In the genomic region with DNA sequence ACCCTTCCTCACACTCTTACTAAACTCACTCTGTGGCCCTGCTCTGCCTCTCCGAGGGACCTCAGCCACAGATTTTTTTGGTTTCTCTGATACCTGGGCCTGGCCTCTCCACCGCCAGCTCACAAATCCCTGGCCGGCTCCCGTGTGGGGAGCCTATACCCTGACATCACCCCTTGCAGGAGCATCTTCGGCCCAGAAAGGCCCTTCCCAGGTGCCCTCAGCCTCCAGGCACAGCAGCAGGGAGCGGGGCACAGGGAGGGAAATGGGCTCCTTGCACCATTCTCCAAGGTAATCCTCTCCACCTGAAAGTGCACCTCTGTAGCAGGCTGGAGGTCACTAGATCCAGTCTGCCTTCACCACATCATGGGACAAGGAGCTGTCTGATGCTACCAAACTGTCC, we compare ENCODE assay signal across 13 cellular contexts. TPM values are rescaled to one million over a fixed set of nuclear protein-coding genes. Genes with fewer than 3 reads are reported as not detected.
DNase-seq lines count a peak whose midpoint lies in the region; ATAC-seq, FAIRE-seq and TF ChIP-seq lines count a peak whose summit lies in the region.
"Had no signal": no experiment of that assay in that cellular context is flagged by ENCODE, and none has a peak within 500 bp of the region (broad histone marks: within the 10 kb centered on the region; RNA-seq: fewer than 3 reads in every experiment).

No MANE protein-coding gene starts in this region.

- H3K4me3 Mint-ChIP-seq in activated CD8-positive, alpha-beta memory T cell treated with anti-CD3 and anti-CD28 coated beads, Interleukin-2, amount 10 ng/mL, durations not matched to agents 7 days and 5 days, result no peak overlapping the region
- H3K4me3 Mint-ChIP-seq: CD4-positive, CD25-positive, alpha-beta regulatory T cell had no signal

- H3K27ac ChIP-seq in kidney (ENCODE audit: low read depth in 2 of 2, low read length in 2 of 2), result no peak overlapping the region
- H3K27ac ChIP-seq in vagina, result no peak overlapping the region
- H3K27ac ChIP-seq in left lung, result no peak overlapping the region
- H3K27ac ChIP-seq: BLaER1 treated with 17β-estradiol and CSF1 and Interleukin-3, amounts not matched to agents 10 nM and 100 nM; HL-60 had no signal

- H3K36me3 ChIP-seq in kidney (ENCODE audit: control insufficient read depth in 1 of 2, insufficient read depth in 2 of 2, low read length in 2 of 2) (no peaks in the 10 kb centered on the region), vagina (no peaks in the 10 kb centered on the region), left lung (no peaks in the 10 kb centered on the region)
- H3K36me3 ChIP-seq: BLaER1 treated with 17β-estradiol and CSF1 and Interleukin-3, amounts not matched to agents 10 nM and 100 nM had no signal

- no peak overlapping the region for H3K27ac Mint-ChIP-seq in activated CD8-positive, alpha-beta memory T cell treated with anti-CD3 and anti-CD28 coated beads, Interleukin-2, amount 10 ng/mL, durations not matched to agents 7 days and 5 days

- peak; percentile 5 for DNase-seq in activated CD8-positive, alpha-beta memory T cell treated with anti-CD3 and anti-CD28 coated beads, Interleukin-2, amount 10 ng/mL, durations not matched to agents 7 days and 5 days
- no peak for DNase-seq in activated CD8-positive, alpha-beta memory T cell treated with anti-CD3 and anti-CD28 coated beads for 24 hours
- DNase-seq in kidney (peak; percentile 34), posterior vena cava (ENCODE audit: low spot score) (peak; percentile 45), vagina (ENCODE audit: extremely low spot score in 2 of 2) (peak; percentile 14 to 60), left lung (no peak), DMS 273 treated with DMSO at 0.1 percent for 48 hours (lab: John Stamatoyannopoulos, UW) (no peak)
- DNase-seq: 8988T; AML-193; CD4-positive, CD25-positive, alpha-beta regulatory T cell had no signal

- no peak for ATAC-seq in activated CD8-positive, alpha-beta memory T cell treated with anti-CD3 and anti-CD28 coated beads, Interleukin-2, amount 10 ng/mL, durations not matched to agents 7 days and 5 days
- no peak for ATAC-seq in left lung
- ATAC-seq: HCT116 had no signal

- H3K9me3 ChIP-seq in kidney (ENCODE audit: control insufficient read depth in 1 of 2, low read length in 2 of 2) (no peaks in the 10 kb centered on the region), vagina (no peaks in the 10 kb centered on the region), left lung (peaks cover 0 to 6% of the 10 kb centered on the region in 2 donors)

- no peak for FAIRE-seq in kidney (lab: Jason Lieb, UNC)

- H3K36me3 Mint-ChIP-seq in activated CD8-positive, alpha-beta memory T cell treated with anti-CD3 and anti-CD28 coated beads, Interleukin-2, amount 10 ng/mL, durations not matched to agents 7 days and 5 days, result no peaks in the 10 kb centered on the region
- H3K36me3 Mint-ChIP-seq: CD4-positive, CD25-positive, alpha-beta regulatory T cell had no signal

- H3K4me1 ChIP-seq in kidney (ENCODE audit: control insufficient read depth in 1 of 2, insufficient read depth in 1 of 2, low read depth in 1 of 2, low read length in 2 of 2) (no peaks in the 10 kb centered on the region), vagina (no peaks in the 10 kb centered on the region), left lung (no peaks in the 10 kb centered on the region)

- H3K4me3 ChIP-seq in kidney (ENCODE audit: low read length in 2 of 2) (no peak overlapping the region), vagina (no peak overlapping the region), left lung (no peak overlapping the region)
- H3K4me3 ChIP-seq: BLaER1 treated with 17β-estradiol and CSF1 and Interleukin-3, amounts not matched to agents 10 nM and 100 nM had no signal

- TF ChIP-seq CTCF in kidney (IDR thresholded peaks at IDR 0.05; ENCODE audit: borderline replicate concordance, extremely low read depth, insufficient read depth), result no peak
- no peak for TF ChIP-seq CTCF in vagina (IDR thresholded peaks at IDR 0.05)
- TF ChIP-seq CTCF in left lung (IDR thresholded peaks at IDR 0.05), result no peak

- TF ChIP-seq POLR2A in vagina (IDR thresholded peaks at IDR 0.05), result no peak

- intact Hi-C loops in kidney (cut with DNase I), result no loop called here
- intact Hi-C loops in posterior vena cava (cut with DNase I), result no loop called here
- intact Hi-C loops in vagina (cut with DNase I), result no loop called here
- intact Hi-C loops in left lung (cut with DNase I), result no loop called here

- H3K9me3 Mint-ChIP-seq in activated CD8-positive, alpha-beta memory T cell treated with anti-CD3 and anti-CD28 coated beads, Interleukin-2, amount 10 ng/mL, durations not matched to agents 7 days and 5 days (ENCODE audit: low read depth), result peaks cover 5% of the 10 kb centered on the region

- CTCF ChIA-PET in activated CD8-positive, alpha-beta memory T cell treated with anti-CD3 and anti-CD28 coated beads, Interleukin-2, amount 10 ng/mL, durations not matched to agents 7 days and 5 days (lab: Charles Lee), result no interaction called here

- peaks cover 2% of the 10 kb centered on the region for H3K4me1 Mint-ChIP-seq in activated CD8-positive, alpha-beta memory T cell treated with anti-CD3 and anti-CD28 coated beads, Interleukin-2, amount 10 ng/mL, durations not matched to agents 7 days and 5 days

- peaks cover 39% of the 10 kb centered on the region for H3K27me3 Mint-ChIP-seq in activated CD8-positive, alpha-beta memory T cell treated with anti-CD3 and anti-CD28 coated beads, Interleukin-2, amount 10 ng/mL, durations not matched to agents 7 days and 5 days

- H3K27me3 ChIP-seq in vagina (no peaks in the 10 kb centered on the region), left lung (no peaks in the 10 kb centered on the region)
- H3K27me3 ChIP-seq: BLaER1 treated with 17β-estradiol and CSF1 and Interleukin-3, amounts not matched to agents 10 nM and 100 nM had no signal

- no peak overlapping the region for H3K9ac ChIP-seq in kidney (ENCODE audit: low read length in 2 of 2)
- H3K9ac ChIP-seq: BLaER1 treated with 17β-estradiol and CSF1 and Interleukin-3, amounts not matched to agents 10 nM and 100 nM had no signal

RNA-seq across cellular contexts. Expression of a gene that starts 43.2 kb away (rescaled TPM):
- under 1 TPM; 0.18 to 0.35 TPM for total RNA-seq in activated CD8-positive, alpha-beta memory T cell treated with anti-CD3 and anti-CD28 coated beads, Interleukin-2, amount 10 ng/mL, durations not matched to agents 7 days and 5 days
- 14.8 TPM for total RNA-seq in kidney
- polyA plus RNA-seq in kidney (ENCODE audit: insufficient read depth, low read depth, low replicate concordance), result 4.3 TPM
- 1 to 10 TPM; 3.5 to 6.8 TPM for total RNA-seq in posterior vena cava
- 6.4 TPM for total RNA-seq in vagina
- total RNA-seq in left lung, result 10 to 100 TPM; 14.1 to 15.2 TPM

Comparison
In these comparisons a context has a peak if more than half of its experiments do, and no peak if none do; other contexts are left out.
1. DNase-seq: peak in activated CD8-positive, alpha-beta memory T cell treated with anti-CD3 and anti-CD28 coated beads, Interleukin-2, amount 10 ng/mL, durations not matched to agents 7 days and 5 days (single experiment), kidney (single experiment), posterior vena cava (single experiment) and vagina (2 of 2); none in activated CD8-positive, alpha-beta memory T cell treated with anti-CD3 and anti-CD28 coated beads for 24 hours (single experiment), left lung (0 of 2) and DMS 273 treated with DMSO at 0.1 percent for 48 hours (single experiment).